1 cellular context compared by ENCODE assay signal in genomic region chr1:170170513-170170912, GRCh38. TPM values are rescaled to one million over a fixed set of nuclear protein-coding genes. Genes with fewer than 3 reads are reported as not detected.
"Had no signal": no experiment of that assay in that cellular context is flagged by ENCODE, and none has a peak within 500 bp of the region (broad histone marks: within the 10 kb centered on the region; RNA-seq: fewer than 3 reads in every experiment).

No MANE protein-coding gene starts in this region.

RNA-seq across cellular contexts. Expression of gene NTMT2, which starts 24.8 kb away (rescaled TPM):
- total RNA-seq: GM12878 had no signal
- polyA plus RNA-seq: GM12878 had no signal
